ENCODE assay signal across 10 cellular contexts in the genomic region with DNA sequence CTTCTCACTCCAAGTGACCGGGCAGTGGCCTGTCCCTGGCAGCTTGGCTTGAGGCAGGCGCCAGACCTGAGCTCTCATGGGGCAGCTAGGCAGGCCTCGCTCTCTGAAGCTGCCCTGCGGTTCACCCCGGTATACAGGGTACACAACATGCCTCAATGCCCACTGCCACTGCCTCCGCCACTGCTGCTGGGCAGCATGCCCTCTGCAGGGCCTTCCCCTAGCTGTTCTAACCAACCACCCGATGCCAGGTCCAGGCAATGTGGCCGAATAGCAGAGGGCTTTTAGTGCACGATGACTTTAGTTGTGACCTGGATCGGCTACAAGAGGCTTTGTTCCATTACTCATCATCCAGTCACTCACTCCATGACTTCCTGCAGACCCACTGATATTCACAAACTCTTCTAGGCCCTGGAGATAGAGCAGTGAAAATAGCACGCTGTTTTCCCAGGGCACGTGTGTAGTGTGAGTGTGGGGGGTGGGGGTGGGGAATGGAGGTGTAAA. TPM values are rescaled to one million over a fixed set of nuclear protein-coding genes. Genes with fewer than 3 reads are reported as not detected.
DNase-seq lines count a peak whose midpoint lies in the region; ATAC-seq and TF ChIP-seq lines count a peak whose summit lies in the region.
"Had no signal": no experiment of that assay in that cellular context is flagged by ENCODE, and none has a peak within 500 bp of the region (broad histone marks: within the 10 kb centered on the region; RNA-seq: fewer than 3 reads in every experiment).

No MANE protein-coding gene starts in this region.

- TF ChIP-seq EP300 in sigmoid colon (IDR thresholded peaks at IDR 0.05) = no peak

- ATAC-seq in GM21423 (IDR thresholded peaks at IDR 0.05; ENCODE audit: unreplicated experiment) = no peak
- no peak for ATAC-seq in HG03108 (IDR thresholded peaks at IDR 0.05; ENCODE audit: unreplicated experiment)

- in situ Hi-C loops in GM23248 (cut with MboI) = no loop called here

- DNase-seq in GM23248 = peak; percentile 83
- peak; percentile 62 for DNase-seq in adipocyte (ENCODE audit: low read depth)
- DNase-seq in cardiac muscle cell (ENCODE audit: low read depth in 1 of 2, low spot score in 1 of 2) = peak in 1 of 2 donors; percentile 45
- peak; percentile 87 for DNase-seq in sigmoid colon
- DNase-seq in pons (ENCODE audit: low spot score) = no peak
- DNase-seq in GM10248 (ENCODE audit: extremely low spot score) = no peak
- DNase-seq: activated T-cell treated with anti-CD3 and anti-CD28 coated beads, Interleukin-2, amount 50 U/mL, for 24 hours; NCI-H2081 had no signal

- H3K27ac ChIP-seq in GM23248 (peak overlapping the region; percentile 88), cardiac muscle cell (peak overlapping the region; percentile 66), sigmoid colon (peak overlapping the region; percentile 76 to 100 (median 86))

- no peak for TF ChIP-seq POLR2A in sigmoid colon (IDR thresholded peaks at IDR 0.05)

- H3K9ac ChIP-seq in GM23248 (peak overlapping the region; percentile 75), adipocyte (ENCODE audit: low read length) (peak overlapping the region; percentile 70)

- CTCF ChIA-PET in GM10248 (lab: Yijun Ruan, JAX) = interaction anchor here (1.4 to 3.0 kb wide), 3 partner anchors 8 to 36 kb away, joined by 3 to 13 read pairs (median 4); a partner anchor contains a TSS

- peaks cover 75% of the 10 kb centered on the region for H3K79me2 ChIP-seq in GM23248 (ENCODE audit: insufficient read depth)

- peaks cover 53% of the 10 kb centered on the region for H3K4me1 ChIP-seq in GM23248 (ENCODE audit: insufficient read depth)
- H3K4me1 ChIP-seq in adipocyte (ENCODE audit: control insufficient read depth, insufficient read depth, low read length) = peaks cover 73% of the 10 kb centered on the region
- H3K4me1 ChIP-seq in cardiac muscle cell (ENCODE audit: low read depth) = peaks cover 17% of the 10 kb centered on the region
- peaks cover 0 to 90% (median 86%) of the 10 kb centered on the region in 4 donors for H3K4me1 ChIP-seq in sigmoid colon

- WGBS in GM23248 (ENCODE audit: low coverage in 1 of 2, low lambda C conversion rate in 2 of 2, missing lambda C conversion rate in 2 of 2), 2 experiments = 19 to 26% methylated on average over 12 of the region's 12 CpGs
- 75 to 78% methylated on average over 12 of the region's 12 CpGs for WGBS in sigmoid colon, 2 donors

- no peak for TF ChIP-seq CTCF in cardiac muscle cell (IDR thresholded peaks at IDR 0.05; ENCODE audit: low read depth, low read length)
- no peak for TF ChIP-seq CTCF in sigmoid colon (IDR thresholded peaks at IDR 0.05)
- no peak for TF ChIP-seq CTCF in GM10248 (IDR thresholded peaks at IDR 0.05; ENCODE audit: control extremely low read depth, extremely low read depth, low read depth, missing control alignments)

- peak overlapping the region; percentile 75 for H3K4me2 ChIP-seq in GM23248 (ENCODE audit: unreplicated experiment)

- H3K9me2 ChIP-seq in GM23248 (ENCODE audit: insufficient read depth) = no peaks in the 10 kb centered on the region

- H3K27me3 ChIP-seq in GM23248 (replicated peaks; ENCODE audit: insufficient read depth) = no peaks in the 10 kb centered on the region
- H3K27me3 ChIP-seq in adipocyte (replicated peaks; ENCODE audit: control insufficient read depth, insufficient read depth, low read length) = no peaks in the 10 kb centered on the region
- no peaks in the 10 kb centered on the region for H3K27me3 ChIP-seq in cardiac muscle cell
- no peaks in the 10 kb centered on the region for H3K27me3 ChIP-seq in sigmoid colon

- peak overlapping the region; percentile 46 for H3K4me3 ChIP-seq in GM23248
- peak overlapping the region; percentile 57 for H3K4me3 ChIP-seq in adipocyte (ENCODE audit: low read length)
- H3K4me3 ChIP-seq in cardiac muscle cell = no peak overlapping the region
- peak overlapping the region in 1 of 4 donors; percentile 12 for H3K4me3 ChIP-seq in sigmoid colon

- no peaks in the 10 kb centered on the region for H4K20me1 ChIP-seq in GM23248 (ENCODE audit: insufficient read depth)

- H3K9me3 ChIP-seq in GM23248 (ENCODE audit: low read depth) (no peaks in the 10 kb centered on the region), adipocyte (ENCODE audit: control insufficient read depth, low read length) (no peaks in the 10 kb centered on the region), cardiac muscle cell (ENCODE audit: low read depth) (no peaks in the 10 kb centered on the region), sigmoid colon (no peaks in the 10 kb centered on the region)

- H3F3A ChIP-seq in GM23248 (ENCODE audit: insufficient read depth) = peaks cover 38% of the 10 kb centered on the region

- H3K36me3 ChIP-seq in GM23248 (ENCODE audit: low read depth) (no peaks in the 10 kb centered on the region), adipocyte (ENCODE audit: control insufficient read depth, insufficient read depth, low read length, severe bottlenecking) (peaks cover 2% of the 10 kb centered on the region), cardiac muscle cell (no peaks in the 10 kb centered on the region), sigmoid colon (no peaks in the 10 kb centered on the region)

- no peak overlapping the region for H2AFZ ChIP-seq in GM23248

- POLR2A ChIA-PET in GM10248 (lab: Yijun Ruan, JAX) = no interaction called here

- intact Hi-C loops in sigmoid colon (cut with DNase I) = no loop called here

RNA-seq across cellular contexts. Expression of a gene that starts 19.7 kb away (rescaled TPM):
- 30.6 and 34.6 TPM in 2 replicates for total RNA-seq in GM23248 (2014; rRNA removed; shearing (Covaris generic))
- polyA plus RNA-seq in GM23248 (2016; fragmentation: Nextera tagmentation; extraction: Ambion mirVana) (31.2 and 35.4 TPM in 2 replicates), cardiac muscle cell (17.9 and 24.4 TPM in 2 replicates), sigmoid colon (10 to 100 TPM; 44.0 to 57.3 (median 46.2) TPM)
- total RNA-seq in cardiac muscle cell (18.9 and 24.9 TPM in 2 replicates), sigmoid colon (10 to 100 TPM; 68.1 to 87.6 (median 76.0) TPM)

RNA-seq across cellular contexts. Expression of a gene that starts 30.4 kb away (rescaled TPM):
- total RNA-seq in GM23248 (2014; rRNA removed; shearing (Covaris generic)) = not detected in 2 replicates
- polyA plus RNA-seq in GM23248 (2016; fragmentation: Nextera tagmentation; extraction: Ambion mirVana) = not detected in 2 replicates
- total RNA-seq in cardiac muscle cell = not detected in 2 replicates
- not detected in 2 replicates for polyA plus RNA-seq in cardiac muscle cell
- total RNA-seq in sigmoid colon = not detected
- not detected for polyA plus RNA-seq in sigmoid colon

Comparison
In these comparisons a context has a peak if more than half of its experiments do, and no peak if none do; other contexts are left out.
1. DNase-seq: peak in GM23248 (single experiment), adipocyte (single experiment) and sigmoid colon (single experiment); none in pons (single experiment) and GM10248 (single experiment).
2. Peak in every context shown above with its lines, with median percentiles within 50 percentile points of each other: H3K27ac ChIP-seq.